ENCODE assay signal across 11 cellular contexts in the genomic region with DNA sequence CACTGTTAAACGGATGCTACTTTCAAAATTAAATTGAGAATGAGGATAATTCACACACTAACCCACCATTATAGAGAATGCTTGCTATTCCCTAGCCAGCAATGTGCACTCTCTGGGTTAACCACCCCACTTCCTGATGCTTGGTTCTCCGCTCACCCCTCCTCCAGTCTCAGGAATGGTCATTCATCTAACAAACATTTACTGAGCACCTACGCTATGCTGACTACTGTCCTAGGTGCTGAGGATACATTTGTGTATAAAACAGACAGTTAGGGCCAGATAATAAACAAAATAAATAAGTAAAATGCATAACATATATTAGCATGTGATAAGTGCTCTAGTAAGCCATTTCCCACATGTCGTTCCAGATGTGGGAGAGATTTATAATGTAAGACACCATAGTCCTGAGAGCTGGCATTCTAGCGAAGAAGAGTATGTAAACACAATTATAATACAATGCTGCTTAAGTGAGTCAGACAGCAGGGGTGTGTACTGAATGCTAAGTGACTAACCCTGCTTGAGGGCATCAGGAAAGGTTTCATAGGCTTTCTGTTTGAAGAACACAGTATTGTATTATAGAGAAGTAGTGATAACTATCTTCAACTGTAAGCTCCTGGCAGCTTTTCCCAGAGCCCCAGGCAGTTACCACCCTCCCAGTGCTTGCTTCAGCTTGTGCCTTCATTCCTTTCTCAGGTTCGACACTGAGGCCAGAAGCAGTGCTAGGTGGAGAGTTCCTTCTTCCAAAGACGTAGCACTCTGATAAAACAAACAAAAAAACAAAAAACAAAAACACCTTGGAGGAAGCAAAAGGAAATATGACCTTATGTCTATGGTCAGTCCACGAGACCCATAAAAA.
DNase-seq lines count a peak whose midpoint lies in the region; ATAC-seq and TF ChIP-seq lines count a peak whose summit lies in the region.
"Had no signal": no experiment of that assay in that cellular context is flagged by ENCODE, and none has a peak within 500 bp of the region (broad histone marks: within the 10 kb centered on the region; RNA-seq: fewer than 3 reads in every experiment).

No MANE protein-coding gene starts in this region.

- no peak overlapping the region for H3K4me3 Mint-ChIP-seq in activated naive CD4-positive, alpha-beta T cell treated with anti-CD3 and anti-CD28 coated beads, Interleukin-2, amount 10 ng/mL, durations not matched to agents 7 days and 5 days
- H3K4me3 Mint-ChIP-seq: activated naive CD8-positive, alpha-beta T cell treated with anti-CD3 and anti-CD28 coated beads for 36 hours; CD4-positive, CD25-positive, alpha-beta regulatory T cell; T-helper 1 cell treated with Interleukin-12 subunit alpha and Interleukin-12 subunit beta and Interleukin-4 antibody, amounts not matched to agents 30 μg/mL and 1 μg/mL, for 36 hours had no signal

- H3K27me3 Mint-ChIP-seq in activated naive CD4-positive, alpha-beta T cell treated with anti-CD3 and anti-CD28 coated beads, Interleukin-2, amount 10 ng/mL, durations not matched to agents 7 days and 5 days = no peaks in the 10 kb centered on the region
- H3K27me3 Mint-ChIP-seq: activated naive CD8-positive, alpha-beta T cell treated with anti-CD3 and anti-CD28 coated beads for 36 hours had no signal

- no peaks in the 10 kb centered on the region for H3K4me1 Mint-ChIP-seq in activated naive CD4-positive, alpha-beta T cell treated with anti-CD3 and anti-CD28 coated beads, Interleukin-2, amount 10 ng/mL, durations not matched to agents 7 days and 5 days
- H3K4me1 Mint-ChIP-seq: activated naive CD8-positive, alpha-beta T cell treated with anti-CD3 and anti-CD28 coated beads for 36 hours; CD4-positive, CD25-positive, alpha-beta regulatory T cell had no signal

- POLR2A ChIA-PET in RWPE1 (lab: Yijun Ruan, JAX; ENCODE audit: low non-redundant PET) = no interaction called here

- no peak overlapping the region for H3K4me3 ChIP-seq in HUES48 (ENCODE audit: low read depth, low read length)
- H3K4me3 ChIP-seq in fibroblast of pulmonary artery (replicated peaks; ENCODE audit: low read depth, low read length) = no peak overlapping the region

- peaks cover 9% of the 10 kb centered on the region; the same call in 1 of the 2 replicates for H3K4me1 ChIP-seq in HUES48 (ENCODE audit: control insufficient read depth, insufficient read depth, low read length)

- TF ChIP-seq CTCF in RWPE1 (conservative IDR thresholded peaks at IDR 0.05; ENCODE audit: low read depth) = no peak
- TF ChIP-seq CTCF in fibroblast of pulmonary artery (IDR thresholded peaks at IDR 0.05; ENCODE audit: low read length, missing control alignments) = no peak

- no peaks in the 10 kb centered on the region for H3K27me3 ChIP-seq in HUES48 (ENCODE audit: control insufficient read depth, insufficient read depth, low read length)

- ATAC-seq in GM19397 (IDR thresholded peaks at IDR 0.05; ENCODE audit: unreplicated experiment) = no peak

- H3K36me3 Mint-ChIP-seq in activated naive CD4-positive, alpha-beta T cell treated with anti-CD3 and anti-CD28 coated beads, Interleukin-2, amount 10 ng/mL, durations not matched to agents 7 days and 5 days = no peaks in the 10 kb centered on the region
- H3K36me3 Mint-ChIP-seq: activated naive CD8-positive, alpha-beta T cell treated with anti-CD3 and anti-CD28 coated beads for 36 hours; CD4-positive, CD25-positive, alpha-beta regulatory T cell had no signal

- CTCF ChIA-PET in RWPE1 (lab: Yijun Ruan, JAX) = interaction anchor here (0.5 kb wide), 1 partner anchor 1355 kb away, joined by 3 read pairs; no protein-coding TSS in a partner anchor
- CTCF ChIA-PET in activated naive CD4-positive, alpha-beta T cell treated with anti-CD3 and anti-CD28 coated beads, Interleukin-2, amount 10 ng/mL, durations not matched to agents 7 days and 5 days (lab: Charles Lee) = no interaction called here

- H3K27ac ChIP-seq in HUES48 (ENCODE audit: low read depth, low read length) = peak overlapping the region; percentile 77
- H3K27ac ChIP-seq in RWPE1 = peak overlapping the region; percentile 75

- no peak overlapping the region for H3K27ac Mint-ChIP-seq in activated naive CD4-positive, alpha-beta T cell treated with anti-CD3 and anti-CD28 coated beads, Interleukin-2, amount 10 ng/mL, durations not matched to agents 7 days and 5 days
- H3K27ac Mint-ChIP-seq: activated naive CD8-positive, alpha-beta T cell treated with anti-CD3 and anti-CD28 coated beads for 36 hours; CD4-positive, CD25-positive, alpha-beta regulatory T cell; T-helper 1 cell treated with Interleukin-12 subunit alpha and Interleukin-12 subunit beta and Interleukin-4 antibody, amounts not matched to agents 30 μg/mL and 1 μg/mL, for 36 hours had no signal

- H3K36me3 ChIP-seq in HUES48 (ENCODE audit: control insufficient read depth, insufficient read depth, low read length) = no peaks in the 10 kb centered on the region

- no peak overlapping the region for H3K9ac ChIP-seq in HUES48 (ENCODE audit: low read depth, low read length)

- no peaks in the 10 kb centered on the region for H3K9me3 ChIP-seq in HUES48 (ENCODE audit: control insufficient read depth, insufficient read depth, low read length)

- H3K9me3 Mint-ChIP-seq in activated naive CD4-positive, alpha-beta T cell treated with anti-CD3 and anti-CD28 coated beads, Interleukin-2, amount 10 ng/mL, durations not matched to agents 7 days and 5 days = no peaks in the 10 kb centered on the region
- H3K9me3 Mint-ChIP-seq: activated naive CD8-positive, alpha-beta T cell treated with anti-CD3 and anti-CD28 coated beads for 36 hours; CD4-positive, CD25-positive, alpha-beta regulatory T cell; T-helper 1 cell treated with Interleukin-12 subunit alpha and Interleukin-12 subunit beta and Interleukin-4 antibody, amounts not matched to agents 30 μg/mL and 1 μg/mL, for 36 hours had no signal

- peak; percentile 30 for DNase-seq in AG08396 (ENCODE audit: low spot score)
- DNase-seq in RWPE1 (ENCODE audit: low spot score) = peak; percentile 93
- peak; percentile 61 for DNase-seq in fibroblast of pulmonary artery (ENCODE audit: low read depth)
- DNase-seq in activated CD4-positive, CD25-positive, alpha-beta regulatory T cell treated with anti-CD3 and anti-CD28 coated beads, Interleukin-2, amount 50 U/mL, for 72 hours = no peak
- no peak for DNase-seq in activated naive CD4-positive, alpha-beta T cell treated with anti-CD3 and anti-CD28 coated beads, Interleukin-2, amount 10 ng/mL, durations not matched to agents 7 days and 5 days
- no peak for DNase-seq in NCI-H524 treated with DMSO at 0.1 percent for 48 hours (lab: John Stamatoyannopoulos, UW)
- DNase-seq: activated naive CD8-positive, alpha-beta T cell treated with anti-CD3 and anti-CD28 coated beads for 36 hours; CD4-positive, CD25-positive, alpha-beta regulatory T cell had no signal

Comparison
In these comparisons a context has a peak if more than half of its experiments do, and no peak if none do; other contexts are left out.
1. DNase-seq: peak in AG08396 (single experiment), RWPE1 (single experiment) and fibroblast of pulmonary artery (single experiment); none in activated CD4-positive, CD25-positive, alpha-beta regulatory T cell treated with anti-CD3 and anti-CD28 coated beads, Interleukin-2, amount 50 U/mL, for 72 hours (single experiment), activated naive CD4-positive, alpha-beta T cell treated with anti-CD3 and anti-CD28 coated beads, Interleukin-2, amount 10 ng/mL, durations not matched to agents 7 days and 5 days (single experiment) and NCI-H524 treated with DMSO at 0.1 percent for 48 hours (single experiment).